In the genomic region with DNA sequence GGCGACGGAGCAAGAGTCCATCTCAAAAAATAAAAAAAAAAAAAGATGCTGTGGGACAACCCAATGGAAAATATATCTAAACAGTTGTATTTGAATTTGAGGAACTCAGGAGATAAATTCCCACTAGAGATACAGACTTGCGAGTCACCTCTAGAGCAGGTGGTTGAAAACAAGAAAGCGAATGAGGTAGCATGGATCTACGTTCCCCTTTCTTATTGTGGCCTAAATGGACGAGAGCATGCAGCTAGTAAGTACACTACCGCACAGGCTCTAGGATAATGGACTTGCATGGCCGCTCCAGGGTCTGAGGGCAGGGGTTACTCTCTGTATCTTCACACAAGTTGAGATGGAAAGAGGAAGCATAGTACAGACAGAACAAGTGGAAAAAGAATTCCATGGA, we compare ENCODE assay signal across 35 cellular contexts.
"Had no signal": no experiment of that assay in that cellular context is flagged by ENCODE, and none has a peak within 500 bp of the region (broad histone marks: within the 10 kb centered on the region; RNA-seq: fewer than 3 reads in every experiment).

No MANE protein-coding gene starts in this region.

- DNase-seq: activated CD4-positive, alpha-beta T cell treated with anti-CD3 and anti-CD28 coated beads for 1 hour; activated CD4-positive, alpha-beta T cell treated with anti-CD3 and anti-CD28 coated beads for 48 hours; activated CD4-positive, alpha-beta T cell treated with anti-CD3 and anti-CD28 coated beads, Interleukin-2, amount 50 U/mL, for 48 hours; activated CD4-positive, CD25-positive, alpha-beta regulatory T cell; activated CD8-positive, alpha-beta T cell treated with anti-CD3 and anti-CD28 coated beads, Interleukin-2, amount 10 ng/mL, durations not matched to agents 7 days and 5 days; activated gamma-delta T cell treated with Interleukin-2 at 50 U/mL for 16 hours; activated naive CD4-positive, alpha-beta T cell treated with anti-CD3 and anti-CD28 coated beads, Interleukin-2, amount 10 ng/mL, durations not matched to agents 7 days and 5 days; activated naive CD8-positive, alpha-beta T cell treated with anti-CD3 and anti-CD28 coated beads, Interleukin-2, amount 50 U/mL, for 24 hours; activated T-cell treated with anti-CD3 and anti-CD28 coated beads, Interleukin-2, amount 50 U/mL, for 24 hours; anterior cingulate cortex; brain microvascular endothelial cell; central memory CD4-positive, alpha-beta T cell; Kasumi-1; KG1; MG63; NCI-H1048; NCI-H1105 treated with DMSO at 0.1 percent for 48 hours; NCI-H1436; NCI-H1694; NCI-H1930; NCI-H2081 treated with DMSO at 0.1 percent for 48 hours; NCI-H345; NCI-H526; NCI-H748 treated with DMSO at 0.1 percent for 48 hours; NK-92 treated with Interleukin-12 subunit alpha and Interleukin-12 subunit beta, amount 100 ng/mL, for 24 hours; PC-9; Right ventricle myocardium superior; SW 1271; T-helper 1 cell; T-helper 2 cell; T1000; WERI-Rb-1 had no signal

- ATAC-seq: activated CD8-positive, alpha-beta T cell treated with anti-CD3 and anti-CD28 coated beads, Interleukin-2, amount 10 ng/mL, durations not matched to agents 7 days and 5 days; activated naive CD8-positive, alpha-beta T cell treated with anti-CD3 and anti-CD28 coated beads, Interleukin-2, amount 50 U/mL, for 24 hours had no signal

- H3K4me3 Mint-ChIP-seq: activated CD8-positive, alpha-beta T cell treated with anti-CD3 and anti-CD28 coated beads, Interleukin-2, amount 10 ng/mL, durations not matched to agents 7 days and 5 days; activated naive CD4-positive, alpha-beta T cell treated with anti-CD3 and anti-CD28 coated beads, Interleukin-2, amount 10 ng/mL, durations not matched to agents 7 days and 5 days; activated naive CD8-positive, alpha-beta T cell; activated naive CD8-positive, alpha-beta T cell treated with anti-CD3 and anti-CD28 coated beads, Interleukin-2, amount 50 U/mL, for 24 hours; activated T-cell treated with anti-CD3 and anti-CD28 coated beads, Interleukin-2, amount 50 U/mL, for 24 hours had no signal

- FAIRE-seq: RCC 7860 had no signal

- H3K27ac Mint-ChIP-seq: activated CD8-positive, alpha-beta T cell treated with anti-CD3 and anti-CD28 coated beads, Interleukin-2, amount 10 ng/mL, durations not matched to agents 7 days and 5 days; activated naive CD4-positive, alpha-beta T cell treated with anti-CD3 and anti-CD28 coated beads, Interleukin-2, amount 10 ng/mL, durations not matched to agents 7 days and 5 days; activated naive CD8-positive, alpha-beta T cell; activated naive CD8-positive, alpha-beta T cell treated with anti-CD3 and anti-CD28 coated beads, Interleukin-2, amount 50 U/mL, for 24 hours; activated T-cell treated with anti-CD3 and anti-CD28 coated beads, Interleukin-2, amount 50 U/mL, for 24 hours had no signal

- H3K4me3 ChIP-seq: MG63, PC-9 had no signal

- H3K4me2 ChIP-seq: PC-9 had no signal

- H3K9me3 ChIP-seq: MG63 had no signal

- H3K27me3 ChIP-seq: brain microvascular endothelial cell, MG63 had no signal

- H2AFZ ChIP-seq: PC-9 had no signal

- H3K9me3 Mint-ChIP-seq: activated T-cell treated with anti-CD3 and anti-CD28 coated beads, Interleukin-2, amount 50 U/mL, for 24 hours had no signal

- H3K27ac ChIP-seq: brain microvascular endothelial cell, PC-9, RWPE1, WERI-Rb-1 had no signal

- H3K36me3 Mint-ChIP-seq: activated naive CD4-positive, alpha-beta T cell treated with anti-CD3 and anti-CD28 coated beads, Interleukin-2, amount 10 ng/mL, durations not matched to agents 7 days and 5 days; activated naive CD8-positive, alpha-beta T cell had no signal

- H3K27me3 Mint-ChIP-seq: activated naive CD4-positive, alpha-beta T cell treated with anti-CD3 and anti-CD28 coated beads, Interleukin-2, amount 10 ng/mL, durations not matched to agents 7 days and 5 days; activated naive CD8-positive, alpha-beta T cell; activated naive CD8-positive, alpha-beta T cell treated with anti-CD3 and anti-CD28 coated beads, Interleukin-2, amount 50 U/mL, for 24 hours; activated T-cell treated with anti-CD3 and anti-CD28 coated beads, Interleukin-2, amount 50 U/mL, for 24 hours had no signal

- H3K4me1 Mint-ChIP-seq: activated naive CD4-positive, alpha-beta T cell treated with anti-CD3 and anti-CD28 coated beads, Interleukin-2, amount 10 ng/mL, durations not matched to agents 7 days and 5 days had no signal

- H3K36me3 ChIP-seq: brain microvascular endothelial cell, MG63, WERI-Rb-1 had no signal
